ENCODE assay signal across 22 cellular contexts in the genomic region with DNA sequence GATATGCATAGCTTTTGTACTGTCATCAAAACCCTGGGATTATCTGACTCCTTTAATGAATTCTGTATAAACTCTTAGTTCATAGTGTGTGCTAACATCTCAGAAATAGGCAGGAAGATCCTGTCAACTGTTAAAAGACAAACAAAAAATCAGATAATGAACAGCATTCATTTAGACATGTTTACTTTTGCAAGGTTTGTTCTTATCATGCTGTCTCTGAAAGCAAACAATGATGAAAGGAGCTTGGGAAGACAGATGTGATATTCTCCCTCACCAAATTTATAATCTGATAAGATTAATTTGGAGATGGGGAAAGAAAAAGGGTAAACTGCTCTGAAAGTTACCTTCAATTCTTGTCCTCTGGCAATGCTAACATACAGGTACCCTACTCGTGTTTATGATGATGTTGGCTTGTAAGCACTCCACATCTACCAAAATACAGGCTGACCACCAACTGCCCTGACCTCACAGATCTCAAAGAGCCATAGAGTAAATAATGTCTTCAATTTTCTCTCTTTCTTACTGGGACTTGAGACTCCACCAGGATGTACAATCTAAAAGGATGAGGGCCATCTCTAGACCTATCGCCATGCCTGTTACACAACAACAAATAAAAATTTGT.
DNase-seq lines count a peak whose midpoint lies in the region; ATAC-seq, FAIRE-seq and TF ChIP-seq lines count a peak whose summit lies in the region.
"Had no signal": no experiment of that assay in that cellular context is flagged by ENCODE, and none has a peak within 500 bp of the region (broad histone marks: within the 10 kb centered on the region; RNA-seq: fewer than 3 reads in every experiment).

No MANE protein-coding gene starts in this region.

- FAIRE-seq in GM19239 (lab: Jason Lieb, UNC): peak; percentile 62

- CTCF ChIA-PET in WTC11 (lab: Charles Lee): interaction anchor here (0.9 kb wide), 1 partner anchor 185 kb away, joined by 3 read pairs; no protein-coding TSS in a partner anchor

- H3K4me3 ChIP-seq in LNCaP clone FGC (ENCODE audit: low read depth, low read length): no peak overlapping the region
- no peak overlapping the region for H3K4me3 ChIP-seq in liver (ENCODE audit: low read depth in 1 of 3, low read length in 3 of 3)
- H3K4me3 ChIP-seq: BLaER1 treated with 17β-estradiol and CSF1 and Interleukin-3, amounts not matched to agents 10 nM and 100 nM; HAP-1 had no signal

- no peak overlapping the region for H3K27ac Mint-ChIP-seq in WTC11

- no peaks in the 10 kb centered on the region for H3K27me3 ChIP-seq in liver (ENCODE audit: control insufficient read depth in 4 of 4, insufficient read depth in 4 of 4, low read length in 3 of 4)
- H3K27me3 ChIP-seq: BLaER1 treated with 17β-estradiol and CSF1 and Interleukin-3, amounts not matched to agents 10 nM and 100 nM had no signal

- H3K27me3 Mint-ChIP-seq in WTC11 (ENCODE audit: low read depth): no peaks in the 10 kb centered on the region
- H3K27me3 Mint-ChIP-seq: CD8-positive, alpha-beta memory T cell had no signal

- H3K36me3 Mint-ChIP-seq in WTC11: no peaks in the 10 kb centered on the region

- POLR2A ChIA-PET in WTC11 (lab: Charles Lee): no interaction called here

- H3K27ac ChIP-seq in liver (ENCODE audit: low read depth in 1 of 2, low read length in 2 of 2): no peak overlapping the region
- H3K27ac ChIP-seq: BLaER1 treated with 17β-estradiol and CSF1 and Interleukin-3, amounts not matched to agents 10 nM and 100 nM had no signal

- H3K9me3 Mint-ChIP-seq in WTC11: no peaks in the 10 kb centered on the region
- H3K9me3 Mint-ChIP-seq: CD8-positive, alpha-beta memory T cell had no signal

- no peaks in the 10 kb centered on the region for H3K4me1 Mint-ChIP-seq in WTC11

- TF ChIP-seq RAD21 in liver (IDR thresholded peaks at IDR 0.05): no peak

- H3K9me3 ChIP-seq in liver (ENCODE audit: control insufficient read depth in 4 of 4, low read length in 3 of 4): no peaks in the 10 kb centered on the region
- H3K9me3 ChIP-seq: BLaER1 treated with 17β-estradiol and CSF1 and Interleukin-3, amounts not matched to agents 10 nM and 100 nM; HAP-1 had no signal

- TF ChIP-seq CTCF in LNCaP clone FGC (IDR thresholded peaks at IDR 0.05; ENCODE audit: control insufficient read depth, extremely low read depth, insufficient read depth) (no peak), WTC11 (IDR thresholded peaks at IDR 0.05) (no peak), liver (IDR thresholded peaks at IDR 0.05; ENCODE audit: low read depth, low read length, missing input control) (no peak)

- no peak for DNase-seq in GM19239 (ENCODE audit: insufficient read length, low spot score)
- DNase-seq in LNCaP clone FGC (ENCODE audit: low read depth): peak; percentile 83
- DNase-seq in WTC11 (ENCODE audit: low spot score): no peak
- DNase-seq in SK-N-DZ (ENCODE audit: low spot score): no peak
- no peak for DNase-seq in effector CD4-positive, alpha-beta T cell
- DNase-seq: ACHN; CD8-positive, alpha-beta memory T cell; GF-D8; KG1; NCI-H1092 treated with DMSO at 0.1 percent for 48 hours; NCI-H1436 treated with DMSO at 0.1 percent for 48 hours; NCI-H2029 treated with DMSO at 0.1 percent for 48 hours; NCI-H226; NCI-H524 treated with DMSO at 0.1 percent for 48 hours; NK-92 treated with Interleukin-12 subunit alpha and Interleukin-12 subunit beta, amount 100 ng/mL, for 24 hours; SIG-M5 had no signal

- WGBS in liver: 51% methylated on average over 2 of the region's 2 CpGs

- ATAC-seq in WTC11: no peak
- no peak for ATAC-seq in GM21723 (IDR thresholded peaks at IDR 0.05; ENCODE audit: unreplicated experiment)
- ATAC-seq: Panc1, SK-N-SH treated with all-trans-retinoic acid at 6 μM for 48 hours had no signal

- peaks cover 0 to 9% (median 4%) of the 10 kb centered on the region in 4 donors for H3K36me3 ChIP-seq in liver (ENCODE audit: control insufficient read depth in 4 of 4, insufficient read depth in 3 of 4, low read depth in 1 of 4, low read length in 3 of 4)
- H3K36me3 ChIP-seq: HAP-1 had no signal

- peaks cover 2 to 9% (median 7%) of the 10 kb centered on the region in 4 donors for H3K4me1 ChIP-seq in liver (ENCODE audit: control insufficient read depth in 4 of 4, insufficient read depth in 4 of 4, low read length in 3 of 4)
- H3K4me1 ChIP-seq: HAP-1 had no signal

- H3K4me3 Mint-ChIP-seq in WTC11: no peak overlapping the region
- H3K4me3 Mint-ChIP-seq: CD8-positive, alpha-beta memory T cell had no signal

- no peak overlapping the region for H3K9ac ChIP-seq in liver (ENCODE audit: low read depth in 1 of 2, low read length in 2 of 2)
- H3K9ac ChIP-seq: BLaER1 treated with 17β-estradiol and CSF1 and Interleukin-3, amounts not matched to agents 10 nM and 100 nM had no signal

TF ChIP-seq in WTC11, 78 proteins besides CTCF, POLR2A, EP300 and RAD21:
- no peak for TF ChIP-seq GTF2I (CRISPR knock-in tag; conservative IDR thresholded peaks at IDR 0.05)
- TF ChIP-seq ZNF232 (CRISPR knock-in tag; IDR thresholded peaks at IDR 0.05): no peak
- no peak for TF ChIP-seq MXD4 (CRISPR knock-in tag; IDR thresholded peaks at IDR 0.05; ENCODE audit: borderline replicate concordance)
- TF ChIP-seq, protein P1, sequence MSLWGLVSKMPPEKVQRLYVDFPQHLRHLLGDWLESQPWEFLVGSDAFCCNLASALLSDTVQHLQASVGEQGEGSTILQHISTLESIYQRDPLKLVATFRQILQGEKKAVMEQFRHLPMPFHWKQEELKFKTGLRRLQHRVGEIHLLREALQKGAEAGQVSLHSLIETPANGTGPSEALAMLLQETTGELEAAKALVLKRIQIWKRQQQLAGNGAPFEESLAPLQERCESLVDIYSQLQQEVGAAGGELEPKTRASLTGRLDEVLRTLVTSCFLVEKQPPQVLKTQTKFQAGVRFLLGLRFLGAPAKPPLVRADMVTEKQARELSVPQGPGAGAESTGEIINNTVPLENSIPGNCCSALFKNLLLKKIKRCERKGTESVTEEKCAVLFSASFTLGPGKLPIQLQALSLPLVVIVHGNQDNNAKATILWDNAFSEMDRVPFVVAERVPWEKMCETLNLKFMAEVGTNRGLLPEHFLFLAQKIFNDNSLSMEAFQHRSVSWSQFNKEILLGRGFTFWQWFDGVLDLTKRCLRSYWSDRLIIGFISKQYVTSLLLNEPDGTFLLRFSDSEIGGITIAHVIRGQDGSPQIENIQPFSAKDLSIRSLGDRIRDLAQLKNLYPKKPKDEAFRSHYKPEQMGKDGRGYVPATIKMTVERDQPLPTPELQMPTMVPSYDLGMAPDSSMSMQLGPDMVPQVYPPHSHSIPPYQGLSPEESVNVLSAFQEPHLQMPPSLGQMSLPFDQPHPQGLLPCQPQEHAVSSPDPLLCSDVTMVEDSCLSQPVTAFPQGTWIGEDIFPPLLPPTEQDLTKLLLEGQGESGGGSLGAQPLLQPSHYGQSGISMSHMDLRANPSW (CRISPR knock-in tag; conservative IDR thresholded peaks at IDR 0.05; ENCODE audit: low read depth): no peak
- TF ChIP-seq GABPB1 (CRISPR knock-in tag; IDR thresholded peaks at IDR 0.05): peak; percentile 61
- no peak for TF ChIP-seq ZNF396 (CRISPR knock-in tag; IDR thresholded peaks at IDR 0.05; ENCODE audit: borderline replicate concordance)
- no peak for TF ChIP-seq TEAD4 (CRISPR knock-in tag; IDR thresholded peaks at IDR 0.05)

TF ChIP-seq in liver, 16 proteins besides CTCF, POLR2A, EP300 and RAD21:
- TF ChIP-seq EGR1 (IDR thresholded peaks at IDR 0.05; ENCODE audit: low read depth in 2 of 2): no peak
- TF ChIP-seq FOXA1 (IDR thresholded peaks at IDR 0.05): peak; percentile 30
- peak in 1 of 2 donors; percentile 34 for TF ChIP-seq RXRA (IDR thresholded peaks at IDR 0.05)
- TF ChIP-seq JUND (IDR thresholded peaks at IDR 0.05): no peak
- TF ChIP-seq HNF4A (conservative IDR thresholded peaks at IDR 0.05): peak; percentile 19 to 34
- TF ChIP-seq FOXA2 (IDR thresholded peaks at IDR 0.05): peak; percentile 82
TF ChIP-seq in liver: peak in this region for 4.
